ENCODE assay signal across 8 cellular contexts in genomic region chr4:40551568-40552136, GRCh38.
DNase-seq lines count a peak whose midpoint lies in the region; ATAC-seq, FAIRE-seq and TF ChIP-seq lines count a peak whose summit lies in the region.
"Not testable (repeated sequence)": the region's sequence is repeated elsewhere in the genome, so short reads cannot be mapped to it uniquely, and the experiment has no call there.

No MANE protein-coding gene starts in this region.

- intact Hi-C loops in CD14-positive monocyte (cut with micrococcal nuclease) = loop anchor here (5.0 to 10.0 kb wide), 4 partner anchors 36 to 163 kb away; partner anchors contain the start of gene RBM47 (in 1 of the 2)
- intact Hi-C loops in prostate gland (cut with DNase I) = not testable (repeated sequence)

- H3K4me3 ChIP-seq in coronary artery (peak overlapping the region; percentile 50), keratinocyte (ENCODE audit: control insufficient read depth in 2 of 3, extremely low read depth in 1 of 3, insufficient read depth in 2 of 3, low read depth in 1 of 3, low read length in 3 of 3) (peak overlapping the region in 2 of 3 experiments; percentile 5 to 51), prostate gland (peak overlapping the region; percentile 5 to 17), suprapubic skin (peak overlapping the region; percentile 30)

- H3K27ac Mint-ChIP-seq in CD14-positive monocyte = peak overlapping the region; percentile 93 to 99 (median 98)
- peak overlapping the region; percentile 71 to 97 (median 86) for H3K27ac Mint-ChIP-seq in IgD-negative memory B cell
- peak overlapping the region; percentile 83 for H3K27ac Mint-ChIP-seq in T-helper 17 cell

- ATAC-seq in T-helper 17 cell = not testable (repeated sequence)

- 65% methylated on average over 9 of the region's 9 CpGs for WGBS in prostate gland
- WGBS in suprapubic skin = 67% methylated on average over 9 of the region's 9 CpGs

- H2AFZ ChIP-seq in keratinocyte (ENCODE audit: control insufficient read depth, low read length) = peak overlapping the region; percentile 72

- peak overlapping the region; percentile 12 to 37 for H3K27ac ChIP-seq in coronary artery
- H3K27ac ChIP-seq in keratinocyte (ENCODE audit: control insufficient read depth, insufficient read depth, low read length) = peak overlapping the region; percentile 1
- H3K27ac ChIP-seq in prostate gland = peak overlapping the region; percentile 69 to 77
- H3K27ac ChIP-seq in suprapubic skin = peak overlapping the region; percentile 76

- TF ChIP-seq CTCF in CD14-positive monocyte (IDR thresholded peaks at IDR 0.05); coronary artery (IDR thresholded peaks at IDR 0.05); keratinocyte (optimal IDR thresholded peaks at IDR 0.05 in 1 of 3, IDR thresholded peaks at IDR 0.05 in 1 of 3, conservative IDR thresholded peaks at IDR 0.05 in 1 of 3; ENCODE audit: extremely low read depth in 1 of 3, insufficient read depth in 2 of 3, low read length in 3 of 3); prostate gland (IDR thresholded peaks at IDR 0.05); suprapubic skin (IDR thresholded peaks at IDR 0.05): not testable (repeated sequence)

- not testable (repeated sequence) for FAIRE-seq in keratinocyte (lab: Jason Lieb, UNC)

- not testable (repeated sequence) for H3K79me2 ChIP-seq in keratinocyte (ENCODE audit: control insufficient read depth, insufficient read depth, low read length)

- H3K9ac ChIP-seq in keratinocyte (ENCODE audit: control insufficient read depth, extremely low read depth, insufficient read depth, low read length) = not testable (repeated sequence)

- not testable (repeated sequence) for H3K27me3 ChIP-seq in keratinocyte (ENCODE audit: control insufficient read depth, extremely low read depth, insufficient read depth, low read length); prostate gland (replicated peaks; ENCODE audit: insufficient read depth); suprapubic skin

- TF ChIP-seq EP300 in suprapubic skin (IDR thresholded peaks at IDR 0.05) = not testable (repeated sequence)

- not testable (repeated sequence) for H3K9me1 ChIP-seq in keratinocyte (ENCODE audit: control insufficient read depth, extremely low read depth, insufficient read depth, low read length)

- H3K4me3 Mint-ChIP-seq in CD14-positive monocyte (peak overlapping the region; percentile 80 to 91), IgD-negative memory B cell (peak overlapping the region; percentile 82 to 94 (median 84)), T-helper 17 cell (peak overlapping the region; percentile 80)

- not testable (repeated sequence) for H3K9me3 ChIP-seq in T-helper 17 cell (ENCODE audit: control insufficient read depth, low read length, poor library complexity, severe bottlenecking); keratinocyte (ENCODE audit: control insufficient read depth, low read depth, low read length); prostate gland; suprapubic skin

- not testable (repeated sequence) for H3K36me3 ChIP-seq in keratinocyte (ENCODE audit: control insufficient read depth in 2 of 2, extremely low read depth in 1 of 2, insufficient read depth in 2 of 2, low read length in 2 of 2); prostate gland; suprapubic skin

- not testable (repeated sequence) for H4K20me1 ChIP-seq in keratinocyte (ENCODE audit: control insufficient read depth, extremely low read depth, insufficient read depth, low read length)

- DNase-seq in CD14-positive monocyte (ENCODE audit: low spot score) = peak; percentile 76
- DNase-seq in T-helper 17 cell; coronary artery (ENCODE audit: low spot score); keratinocyte (ENCODE audit: low read depth, low spot score); prostate gland (ENCODE audit: low spot score); suprapubic skin (ENCODE audit: low spot score in 2 of 2): not testable (repeated sequence)
- peak; percentile 10 for DNase-seq in activated naive CD4-positive, alpha-beta T cell treated with Interleukin-2 at 50 U/mL for 16 hours

- dilution Hi-C loops in keratinocyte (cut with MboI; ENCODE audit: extremely low pct_ligation_motif_present, low sequenced_read_pairs) = not testable (repeated sequence)

- H3K9me3 Mint-ChIP-seq in CD14-positive monocyte, IgD-negative memory B cell: not testable (repeated sequence)

- H3K4me1 Mint-ChIP-seq in CD14-positive monocyte (peaks cover 77% of the 10 kb centered on the region), IgD-negative memory B cell (peaks cover 19 to 29% (median 24%) of the 10 kb centered on the region in 3 donors), T-helper 17 cell (peaks cover 18% of the 10 kb centered on the region)

- not testable (repeated sequence) for H3K4me1 ChIP-seq in keratinocyte (ENCODE audit: control insufficient read depth, extremely low read depth, insufficient read depth, low read length)
- peaks cover 14% of the 10 kb centered on the region for H3K4me1 ChIP-seq in prostate gland (replicated peaks)
- peaks cover 16% of the 10 kb centered on the region for H3K4me1 ChIP-seq in suprapubic skin

- TF ChIP-seq POLR2A in prostate gland (IDR thresholded peaks at IDR 0.05); suprapubic skin (IDR thresholded peaks at IDR 0.05): not testable (repeated sequence)

- H3K36me3 Mint-ChIP-seq in CD14-positive monocyte = peaks cover 32 to 33% of the 10 kb centered on the region in 2 donors
- H3K36me3 Mint-ChIP-seq in IgD-negative memory B cell; T-helper 17 cell (ENCODE audit: low read depth): not testable (repeated sequence)

- not testable (repeated sequence) for H3K27me3 Mint-ChIP-seq in CD14-positive monocyte (ENCODE audit: low read depth in 3 of 3); IgD-negative memory B cell; T-helper 17 cell

- peak overlapping the region; percentile 89 for H3K4me2 ChIP-seq in keratinocyte (ENCODE audit: control insufficient read depth, extremely low read depth, insufficient read depth, low read depth, low read length)

Comparison
In these comparisons a context has a peak if more than half of its experiments do, and no peak if none do; other contexts are left out.
1. H3K27ac ChIP-seq: peak in every context shown above with its lines; median percentile 76 in suprapubic skin; 73 in prostate gland; 24 in coronary artery; 1 in keratinocyte.